In genomic region chr4:15649914-15650545, GRCh38 we compare ENCODE assay signal across 1 cellular context.
TF ChIP-seq lines count a peak whose summit lies in the region.

No MANE protein-coding gene starts in this region.

TF ChIP-seq in K562, 482 proteins besides CTCF, POLR2A, EP300 and RAD21 (continued from another document):
- TF ChIP-seq REST (CRISPR knock-in tag; IDR thresholded peaks at IDR 0.05; ENCODE audit: low read depth) (no peak), ZBTB7A (IDR thresholded peaks at IDR 0.05; ENCODE audit: borderline replicate concordance, control insufficient read depth, low read depth, low read length) (no peak), GATAD2B (IDR thresholded peaks at IDR 0.05; ENCODE audit: borderline replicate concordance) (0 out of 2 replicates have a peak, but pooled peaks have one; percentile 47), THRA (IDR thresholded peaks at IDR 0.05) (no peak), GATA2 (CRISPR knock-in tag; IDR thresholded peaks at IDR 0.05) (peak; percentile 71), PHF21A (IDR thresholded peaks at IDR 0.05; ENCODE audit: borderline replicate concordance, low read depth) (0 out of 2 replicates have a peak, but pooled peaks have one; percentile 41), SREBF2 (CRISPR knock-in tag; IDR thresholded peaks at IDR 0.05) (no peak), CEBPB (tag; IDR thresholded peaks at IDR 0.05) (no peak), SPI1 (IDR thresholded peaks at IDR 0.05; ENCODE audit: borderline replicate concordance, low read depth, low read length) (no peak), ZNF134 (CRISPR knock-in tag; conservative IDR thresholded peaks at IDR 0.05) (no peak), STAT5B (CRISPR knock-in tag; IDR thresholded peaks at IDR 0.05) (no peak), RERE (CRISPR knock-in tag; IDR thresholded peaks at IDR 0.05; ENCODE audit: borderline replicate concordance) (no peak), ZNF561 (CRISPR knock-in tag; conservative IDR thresholded peaks at IDR 0.05) (no peak), ZNF57 (CRISPR knock-in tag; IDR thresholded peaks at IDR 0.05) (no peak), JUND (IDR thresholded peaks at IDR 0.05; ENCODE audit: borderline replicate concordance, low read depth, low read length) (peak; percentile 55; the same call in 1 of the 2 replicates), JUND (tag; IDR thresholded peaks at IDR 0.05; ENCODE audit: borderline replicate concordance, low read depth, low read length) (peak; percentile 69; the same call in 2 of the 3 replicates), TCF7 (IDR thresholded peaks at IDR 0.05; ENCODE audit: borderline replicate concordance) (peak; percentile 88), ZNF518B (CRISPR knock-in tag; IDR thresholded peaks at IDR 0.05) (no peak)
